In genomic region chr11:134800826-134801225, GRCh38 we compare ENCODE assay signal across 20 cellular contexts.
A peak's percentile ranks its signal among the peaks of the same experiment; 100 is the strongest.
DNase-seq lines count a peak whose midpoint lies in the region; ATAC-seq and TF ChIP-seq lines count a peak whose summit lies in the region.
"Had no signal": no experiment of that assay in that cellular context is flagged by ENCODE, and none has a peak within 500 bp of the region (broad histone marks: within the 10 kb centered on the region; RNA-seq: fewer than 3 reads in every experiment).

No MANE protein-coding gene starts in this region.

- no peak overlapping the region for H3K9ac ChIP-seq in neuronal stem cell (ENCODE audit: low read depth, low read length, poor library complexity)
- H3K9ac ChIP-seq: GM23248 had no signal

- no peaks in the 10 kb centered on the region for H3K36me3 ChIP-seq in neuronal stem cell (replicated peaks in 1 of 2; ENCODE audit: control insufficient read depth in 2 of 2, insufficient read depth in 2 of 2, low read length in 2 of 2)
- H3K36me3 ChIP-seq: Peyer's patch had no signal

- H3K79me1 ChIP-seq in neuronal stem cell (ENCODE audit: low read depth, low read length), result no peaks in the 10 kb centered on the region

- H3K27me3 ChIP-seq in neuronal stem cell (ENCODE audit: control insufficient read depth in 3 of 3, insufficient read depth in 3 of 3, low read depth in 1 of 3, low read length in 3 of 3), result no peaks in the 10 kb centered on the region
- H3K27me3 ChIP-seq: Peyer's patch had no signal

- no peak overlapping the region for H3K14ac ChIP-seq in neuronal stem cell (ENCODE audit: low read length)

- H3K4me1 ChIP-seq in neuronal stem cell (ENCODE audit: control insufficient read depth in 2 of 2, insufficient read depth in 1 of 2, low read depth in 1 of 2, low read length in 2 of 2), result peaks cover 20 to 23% of the 10 kb centered on the region in 2 donors
- H3K4me1 ChIP-seq: Peyer's patch had no signal

- DNase-seq in NCI-H345 treated with DMSO at 0.1 percent for 48 hours (lab: John Stamatoyannopoulos, UW; ENCODE audit: unreplicated experiment), result peak; percentile 58
- DNase-seq in NCI-H345 (lab: John Stamatoyannopoulos, UW), result no peak
- peak; percentile 73 for DNase-seq in left kidney (ENCODE audit: low read depth, low spot score)
- no peak for DNase-seq in neuronal stem cell (ENCODE audit: low spot score)
- no peak for DNase-seq in foreskin fibroblast
- DNase-seq in NCI-H510A treated with DMSO at 0.1 percent for 48 hours (lab: John Stamatoyannopoulos, UW), result no peak
- DNase-seq: CD4-positive, CD25-positive, alpha-beta regulatory T cell; COR-L47; DMS 273 treated with DMSO at 0.1 percent for 48 hours; GM23248; KBM-7; MV-4-11; NCI-H1930; NCI-H2171; NCI-H446 treated with DMSO at 0.1 percent for 48 hours; NCI-H748 treated with DMSO at 0.1 percent for 48 hours; NK-92 treated with Interleukin-12 subunit alpha and Interleukin-12 subunit beta, amount 100 ng/mL, for 24 hours; Peyer's patch had no signal

- no peak overlapping the region for H2AK5ac ChIP-seq in neuronal stem cell (ENCODE audit: low read depth, low read length)

- no peak overlapping the region for H4K8ac ChIP-seq in neuronal stem cell (ENCODE audit: low read depth, low read length)

- H3K4me3 ChIP-seq in neuronal stem cell (ENCODE audit: low read length in 2 of 2) (peak overlapping the region in 1 of 2 donors; percentile 28), foreskin fibroblast (ENCODE audit: low read depth in 1 of 2, low read length in 2 of 2) (no peak overlapping the region)
- H3K4me3 ChIP-seq: GM23248, Peyer's patch had no signal

- peak overlapping the region; percentile 80 for H3K27ac ChIP-seq in neuronal stem cell (replicated peaks; ENCODE audit: low read length)
- H3K27ac ChIP-seq: GM23248, Peyer's patch had no signal

- H2BK120ac ChIP-seq in neuronal stem cell (ENCODE audit: low read depth, low read length), result no peak overlapping the region

- no CpG with 5 or more reads among the region's 11 CpGs for WGBS in neuronal stem cell (ENCODE audit: extremely low coverage in 2 of 2, insufficient read length in 2 of 2, insufficient replicate concordance in 1 of 2), 2 donors

- H3K23ac ChIP-seq in neuronal stem cell (ENCODE audit: low read depth, low read length, poor library complexity), result no peak overlapping the region

- H4K91ac ChIP-seq in neuronal stem cell (ENCODE audit: low read depth, low read length, poor library complexity), result no peak overlapping the region

- H2BK12ac ChIP-seq in neuronal stem cell (ENCODE audit: low read length), result no peak overlapping the region

- H3K9me3 ChIP-seq in neuronal stem cell (replicated peaks in 1 of 2; ENCODE audit: control insufficient read depth in 2 of 2, insufficient read depth in 1 of 2, low read depth in 1 of 2, low read length in 2 of 2), result no peaks in the 10 kb centered on the region
- H3K9me3 ChIP-seq: Peyer's patch had no signal

- no peak for TF ChIP-seq CTCF in foreskin fibroblast (IDR thresholded peaks at IDR 0.05; ENCODE audit: low read depth, low read length)

- peak overlapping the region; percentile 93 for H3K18ac ChIP-seq in neuronal stem cell (ENCODE audit: low read length)

- H2BK5ac ChIP-seq in neuronal stem cell (ENCODE audit: low read length), result no peak overlapping the region

- H3K4me2 ChIP-seq in neuronal stem cell (ENCODE audit: insufficient read depth, low read length, poor library complexity, severe bottlenecking), result no peak overlapping the region

- peak overlapping the region; percentile 99 for H2BK15ac ChIP-seq in neuronal stem cell (ENCODE audit: low read length)

- no peak overlapping the region for H3K4ac ChIP-seq in neuronal stem cell (ENCODE audit: low read length)

- H2AFZ ChIP-seq in neuronal stem cell (ENCODE audit: low read length), result peak overlapping the region; percentile 71
- H2AFZ ChIP-seq: GM23248 had no signal

- ATAC-seq in GM18909 (IDR thresholded peaks at IDR 0.05; ENCODE audit: poor library complexity, unreplicated experiment), result no peak
- ATAC-seq: HepG2 had no signal

Comparison
In these comparisons a context has a peak if more than half of its experiments do, and no peak if none do; other contexts are left out.
1. DNase-seq: peak in NCI-H345 treated with DMSO at 0.1 percent for 48 hours (single experiment) and left kidney (single experiment); none in NCI-H345 (single experiment), neuronal stem cell (single experiment), foreskin fibroblast (0 of 2) and NCI-H510A treated with DMSO at 0.1 percent for 48 hours (single experiment).